29 cellular contexts compared by ENCODE assay signal in genomic region chr1:233079586-233079985, GRCh38.
"Had no signal": no experiment of that assay in that cellular context is flagged by ENCODE, and none has a peak within 500 bp of the region (broad histone marks: within the 10 kb centered on the region; RNA-seq: fewer than 3 reads in every experiment).

No MANE protein-coding gene starts in this region.

- H3K4me3 Mint-ChIP-seq: immature natural killer cell; naive thymus-derived CD4-positive, alpha-beta T cell; natural killer cell treated with Interleukin-12 subunit alpha and Interleukin-12 subunit beta and Interleukin-15 and Interleukin-18, amount 100 ng/mL, for 72 hours; stimulated activated effector memory CD8-positive, alpha-beta T cell treated with anti-CD3 and anti-CD28 coated beads, Interleukin-12 subunit alpha, Interleukin-12 subunit beta, amount 100 ng/mL, for 72 hours; stimulated activated naive CD8-positive, alpha-beta T cell treated with anti-CD3 and anti-CD28 coated beads, Interleukin-15, Interleukin-2, amounts not matched to agents 100 ng/mL and 50 ng/mL, for 24 hours; type B pancreatic cell had no signal

- H3K27ac Mint-ChIP-seq: immature natural killer cell; naive thymus-derived CD4-positive, alpha-beta T cell; natural killer cell treated with Interleukin-12 subunit alpha and Interleukin-12 subunit beta and Interleukin-15 and Interleukin-18, amount 100 ng/mL, for 72 hours; stimulated activated effector memory CD8-positive, alpha-beta T cell treated with anti-CD3 and anti-CD28 coated beads, Interleukin-12 subunit alpha, Interleukin-12 subunit beta, amount 100 ng/mL, for 72 hours; stimulated activated naive CD8-positive, alpha-beta T cell treated with anti-CD3 and anti-CD28 coated beads, Interleukin-15, Interleukin-2, amounts not matched to agents 100 ng/mL and 50 ng/mL, for 24 hours; type B pancreatic cell had no signal

- H3K27me3 ChIP-seq: hepatocyte, pancreas, suprapubic skin, tibial artery, uterus had no signal

- H3K4me1 Mint-ChIP-seq: immature natural killer cell; stimulated activated effector memory CD8-positive, alpha-beta T cell treated with anti-CD3 and anti-CD28 coated beads, Interleukin-12 subunit alpha, Interleukin-12 subunit beta, amount 100 ng/mL, for 72 hours had no signal

- H3K4me3 ChIP-seq: hepatocyte, left ventricle myocardium inferior, lung, mucosa of descending colon, pancreas, prostate gland, skin epidermis, suprapubic skin, thoracic aorta, tibial artery, uterus had no signal

- H3K9me3 Mint-ChIP-seq: immature natural killer cell; natural killer cell treated with Interleukin-12 subunit alpha and Interleukin-12 subunit beta and Interleukin-15 and Interleukin-18, amount 100 ng/mL, for 72 hours; stimulated activated effector memory CD8-positive, alpha-beta T cell treated with anti-CD3 and anti-CD28 coated beads, Interleukin-12 subunit alpha, Interleukin-12 subunit beta, amount 100 ng/mL, for 72 hours; stimulated activated naive CD8-positive, alpha-beta T cell treated with anti-CD3 and anti-CD28 coated beads, Interleukin-15, Interleukin-2, amounts not matched to agents 100 ng/mL and 50 ng/mL, for 24 hours; type B pancreatic cell had no signal

- H3K27ac ChIP-seq: hepatocyte, left ventricle myocardium inferior, pancreas, prostate gland, skin epidermis, suprapubic skin, thoracic aorta, tibial artery, uterus had no signal

- H3K27me3 Mint-ChIP-seq: naive thymus-derived CD4-positive, alpha-beta T cell; natural killer cell treated with Interleukin-12 subunit alpha and Interleukin-12 subunit beta and Interleukin-15 and Interleukin-18, amount 100 ng/mL, for 72 hours; stimulated activated naive CD8-positive, alpha-beta T cell treated with anti-CD3 and anti-CD28 coated beads, Interleukin-15, Interleukin-2, amounts not matched to agents 100 ng/mL and 50 ng/mL, for 24 hours; type B pancreatic cell had no signal

- H3K4me1 ChIP-seq: left ventricle myocardium inferior, pancreas, prostate gland, tibial artery, uterus had no signal

- H2AFZ ChIP-seq: hepatocyte had no signal

- ATAC-seq: mucosa of descending colon; naive thymus-derived CD4-positive, alpha-beta T cell; natural killer cell treated with Interleukin-12 subunit alpha and Interleukin-12 subunit beta and Interleukin-15 and Interleukin-18, amount 100 ng/mL, for 72 hours; pancreas; right cardiac atrium; sciatic nerve; stimulated activated effector memory CD8-positive, alpha-beta T cell treated with anti-CD3 and anti-CD28 coated beads, Interleukin-12 subunit alpha, Interleukin-12 subunit beta, amount 100 ng/mL, for 72 hours had no signal

- H3K36me3 Mint-ChIP-seq: natural killer cell treated with Interleukin-12 subunit alpha and Interleukin-12 subunit beta and Interleukin-15 and Interleukin-18, amount 100 ng/mL, for 72 hours had no signal

- H3K9me3 ChIP-seq: left ventricle myocardium inferior, mucosa of descending colon, pancreas, prostate gland, suprapubic skin, thoracic aorta, tibial artery, uterus had no signal

- H3K36me3 ChIP-seq: left ventricle myocardium inferior, pancreas, prostate gland, suprapubic skin, thoracic aorta, tibial artery, uterus had no signal

- H3K4me2 ChIP-seq: hepatocyte had no signal

- DNase-seq: immature natural killer cell; kidney; left ventricle myocardium inferior; midbrain; mucosa of descending colon; naive thymus-derived CD4-positive, alpha-beta T cell; nucleus accumbens; pancreas; posterior cingulate gyrus; retina; right cardiac atrium; stimulated activated CD4-positive, alpha-beta T cell treated with anti-CD3 and anti-CD28 coated beads, Interleukin-12 subunit alpha, Interleukin-12 subunit beta, amount 100 ng/mL, for 4 hours; stimulated activated CD4-positive, alpha-beta T cell treated with anti-CD3 and anti-CD28 coated beads, Interleukin-15, amount 100 ng/mL, for 24 hours; stimulated activated CD4-positive, alpha-beta T cell treated with anti-CD3 and anti-CD28 coated beads, Interleukin-2, amount 100 ng/mL, for 24 hours; stimulated activated CD4-positive, alpha-beta T cell treated with anti-CD3 and anti-CD28 coated beads, Interleukin-4, amount 100 ng/mL, for 1 hour; stimulated activated naive CD4-positive, alpha-beta T cell; tibial artery; uterus had no signal
